2 cellular contexts compared by ENCODE assay signal in genomic region chr13:111980146-111980929, GRCh38.
TF ChIP-seq lines count a peak whose summit lies in the region.

No MANE protein-coding gene starts in this region.

TF ChIP-seq in HepG2, 621 proteins besides CTCF, POLR2A, EP300 and RAD21 (continued from another document):
- TF ChIP-seq, protein P1, sequence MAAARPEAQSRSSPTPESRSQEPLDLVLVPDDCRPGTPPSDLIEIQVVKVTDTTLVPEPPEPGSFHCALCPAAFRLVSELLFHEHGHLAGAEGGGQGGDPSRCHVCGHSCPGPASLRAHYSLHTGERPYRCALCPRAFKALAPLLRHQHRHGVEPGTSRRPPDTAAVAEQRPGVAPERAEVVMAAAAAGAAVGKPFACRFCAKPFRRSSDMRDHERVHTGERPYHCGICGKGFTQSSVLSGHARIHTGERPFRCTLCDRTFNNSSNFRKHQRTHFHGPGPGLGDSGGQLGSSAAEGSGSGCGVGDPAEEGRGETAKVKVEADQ (CRISPR knock-in tag; IDR thresholded peaks at IDR 0.05; ENCODE audit: borderline replicate concordance) = no peak
- TF ChIP-seq ZSCAN21 (CRISPR knock-in tag; IDR thresholded peaks at IDR 0.05; ENCODE audit: borderline replicate concordance) = no peak

TF ChIP-seq in WTC11, 78 proteins besides CTCF, POLR2A, EP300 and RAD21 (continued from another document):
- TF ChIP-seq, protein P2, sequence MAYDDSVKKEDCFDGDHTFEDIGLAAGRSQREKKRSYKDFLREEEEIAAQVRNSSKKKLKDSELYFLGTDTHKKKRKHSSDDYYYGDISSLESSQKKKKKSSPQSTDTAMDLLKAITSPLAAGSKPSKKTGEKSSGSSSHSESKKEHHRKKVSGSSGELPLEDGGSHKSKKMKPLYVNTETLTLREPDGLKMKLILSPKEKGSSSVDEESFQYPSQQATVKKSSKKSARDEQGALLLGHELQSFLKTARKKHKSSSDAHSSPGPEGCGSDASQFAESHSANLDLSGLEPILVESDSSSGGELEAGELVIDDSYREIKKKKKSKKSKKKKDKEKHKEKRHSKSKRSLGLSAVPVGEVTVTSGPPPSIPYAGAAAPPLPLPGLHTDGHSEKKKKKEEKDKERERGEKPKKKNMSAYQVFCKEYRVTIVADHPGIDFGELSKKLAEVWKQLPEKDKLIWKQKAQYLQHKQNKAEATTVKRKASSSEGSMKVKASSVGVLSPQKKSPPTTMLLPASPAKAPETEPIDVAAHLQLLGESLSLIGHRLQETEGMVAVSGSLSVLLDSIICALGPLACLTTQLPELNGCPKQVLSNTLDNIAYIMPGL (CRISPR knock-in tag; IDR thresholded peaks at IDR 0.05) = no peak
- TF ChIP-seq ZNF232 (CRISPR knock-in tag; IDR thresholded peaks at IDR 0.05) = no peak
- no peak for TF ChIP-seq KAT7 (CRISPR knock-in tag; IDR thresholded peaks at IDR 0.05; ENCODE audit: borderline replicate concordance)
- no peak for TF ChIP-seq CBFB (CRISPR knock-in tag; IDR thresholded peaks at IDR 0.05; ENCODE audit: low read depth)
- no peak for TF ChIP-seq ZNF532 (CRISPR knock-in tag; IDR thresholded peaks at IDR 0.05; ENCODE audit: borderline replicate concordance)
